ENCODE assay signal across 12 cellular contexts in the genomic region with DNA sequence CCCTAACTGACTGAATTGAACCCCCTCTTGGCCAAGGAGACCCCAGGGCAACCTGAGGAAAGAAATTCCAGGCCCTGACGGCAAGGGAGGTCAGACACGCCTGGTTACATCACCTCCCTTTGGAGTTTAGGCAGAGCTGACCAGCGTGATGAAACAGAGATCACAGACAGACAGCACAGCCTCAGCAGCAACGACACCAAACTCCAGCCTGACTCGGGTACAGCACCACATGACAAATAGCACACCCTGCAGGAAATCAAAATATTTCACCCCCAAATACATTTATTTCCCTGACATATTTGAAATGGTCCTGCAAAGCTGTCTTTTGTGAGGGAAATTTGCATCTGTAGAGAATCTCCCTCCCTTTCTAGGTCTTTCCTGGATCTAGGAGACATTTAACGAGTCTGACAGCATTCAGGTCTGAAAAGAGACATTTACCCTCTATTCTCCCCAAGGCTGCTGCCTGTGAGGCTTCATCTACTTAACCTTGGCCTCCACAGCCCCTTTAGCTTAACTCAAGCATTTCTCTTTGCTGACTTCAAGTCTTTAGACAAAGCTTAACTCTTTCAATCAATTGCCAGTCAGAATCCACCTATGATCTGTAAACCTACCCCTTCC. TPM values are rescaled to one million over a fixed set of nuclear protein-coding genes. Genes with fewer than 3 reads are reported as not detected.
DNase-seq lines count a peak whose midpoint lies in the region; ATAC-seq and TF ChIP-seq lines count a peak whose summit lies in the region.
"Had no signal": no experiment of that assay in that cellular context is flagged by ENCODE, and none has a peak within 500 bp of the region (broad histone marks: within the 10 kb centered on the region; RNA-seq: fewer than 3 reads in every experiment).

No MANE protein-coding gene starts in this region.

- H3K4me1 ChIP-seq in spleen (peaks cover 43 to 81% (median 78%) of the 10 kb centered on the region in 6 donors), aorta (ENCODE audit: control insufficient read depth in 1 of 2, insufficient read depth in 2 of 2, low read length in 2 of 2) (no peaks in the 10 kb centered on the region)

- no peak for TF ChIP-seq POLR2A in spleen (IDR thresholded peaks at IDR 0.05)

- H3K9me3 Mint-ChIP-seq in activated T-cell treated with anti-CD3 and anti-CD28 coated beads, Interleukin-2, amount 50 U/mL, for 72 hours, result no peaks in the 10 kb centered on the region

- H3K9me3 ChIP-seq in spleen (no peaks in the 10 kb centered on the region), aorta (ENCODE audit: control insufficient read depth, low read length) (no peaks in the 10 kb centered on the region)
- H3K9me3 ChIP-seq: transverse colon had no signal

- intact Hi-C loops in spleen (cut with DNase I; ENCODE audit: low total_unique reads), result no loop called here
- intact Hi-C loops in aorta (cut with DNase I), result loop anchor here in 1 of 2 donors (10.0 kb wide), 2 partner anchors 278 to 338 kb away; a partner anchor contains a TSS

- peak overlapping the region; percentile 70 for H3K27ac Mint-ChIP-seq in activated T-cell treated with anti-CD3 and anti-CD28 coated beads, Interleukin-2, amount 50 U/mL, for 72 hours

- no peak for DNase-seq in activated T-cell treated with anti-CD3 and anti-CD28 coated beads, Interleukin-2, amount 50 U/mL, for 72 hours
- DNase-seq in activated T-cell treated with anti-CD3 and anti-CD28 coated beads for 4 hours (no peak), NCI-H460 (ENCODE audit: extremely low read depth, low read depth) (peak; percentile 28), brain microvascular endothelial cell (no peak), spleen (no peak), substantia nigra (lab: John Stamatoyannopoulos, UW) (no peak), aorta (no peak), occipital lobe (lab: John Stamatoyannopoulos, UW) (no peak)
- DNase-seq: HCEC 1CT, NCI-H2081, SW 1271, transverse colon had no signal

- H3K27ac ChIP-seq in brain microvascular endothelial cell (no peak overlapping the region), spleen (peak overlapping the region in 6 of 8 donors; percentile 44 to 87 (median 74)), substantia nigra (ENCODE audit: low read depth, low read length, poor library complexity, severe bottlenecking) (no peak overlapping the region), aorta (ENCODE audit: low read depth in 1 of 2, low read length in 2 of 2) (no peak overlapping the region)

- H3K4me3 ChIP-seq in brain microvascular endothelial cell (ENCODE audit: low read depth, low read length) (no peak overlapping the region), spleen (peak overlapping the region in 1 of 8 donors; percentile 99), aorta (ENCODE audit: low read length in 2 of 2) (no peak overlapping the region)
- H3K4me3 ChIP-seq: transverse colon had no signal

- H3K36me3 ChIP-seq in brain microvascular endothelial cell (replicated peaks), result no peaks in the 10 kb centered on the region
- peaks cover 0 to 16% (median 0%) of the 10 kb centered on the region in 6 donors for H3K36me3 ChIP-seq in spleen
- no peaks in the 10 kb centered on the region for H3K36me3 ChIP-seq in aorta (ENCODE audit: control insufficient read depth in 1 of 2, insufficient read depth in 2 of 2, low read length in 1 of 2)
- H3K36me3 ChIP-seq: transverse colon had no signal

- peaks cover 49% of the 10 kb centered on the region for H3K4me1 Mint-ChIP-seq in activated T-cell treated with anti-CD3 and anti-CD28 coated beads, Interleukin-2, amount 50 U/mL, for 72 hours (ENCODE audit: low read depth)

- no peak for ATAC-seq in activated T-cell treated with anti-CD3 and anti-CD28 coated beads, Interleukin-2, amount 50 U/mL, for 72 hours (replicated peaks in 1 of 2)
- ATAC-seq in aorta (ENCODE audit: low FRiP score), result no peak

- H3K4me3 Mint-ChIP-seq in activated T-cell treated with anti-CD3 and anti-CD28 coated beads, Interleukin-2, amount 50 U/mL, for 72 hours, result peak overlapping the region; percentile 92 to 98

- no peaks in the 10 kb centered on the region for H3K27me3 Mint-ChIP-seq in activated T-cell treated with anti-CD3 and anti-CD28 coated beads, Interleukin-2, amount 50 U/mL, for 72 hours (ENCODE audit: low read depth)

- WGBS in spleen, 5 donors, result 56 to 65% (median 62%) methylated on average over 6 of the region's 6 CpGs
- WGBS in aorta, 2 donors, result 81 to 82% methylated on average over 6 of the region's 6 CpGs

- in situ Hi-C loops in brain microvascular endothelial cell (cut with HindIII; ENCODE audit: low pct_ligation_motif_present, low sequenced_read_pairs), result no loop called here

- peaks cover 10% of the 10 kb centered on the region for H3K27me3 ChIP-seq in brain microvascular endothelial cell (replicated peaks)
- H3K27me3 ChIP-seq in spleen (replicated peaks in 1 of 7), result no peaks in the 10 kb centered on the region
- H3K27me3 ChIP-seq in aorta (ENCODE audit: control insufficient read depth in 1 of 2, insufficient read depth in 2 of 2, low read length in 1 of 2), result no peaks in the 10 kb centered on the region
- H3K27me3 ChIP-seq: transverse colon had no signal

- TF ChIP-seq CTCF in brain microvascular endothelial cell (IDR thresholded peaks at IDR 0.05; ENCODE audit: low read depth, low read length, missing control alignments) (peak; percentile 21), spleen (IDR thresholded peaks at IDR 0.05 in 8 of 11, conservative IDR thresholded peaks at IDR 0.05 in 3 of 11) (peak in 4 of 11 experiments; percentile 9 to 17 (median 12))

- peaks cover 3 to 11% of the 10 kb centered on the region in 2 donors for H3K36me3 Mint-ChIP-seq in activated T-cell treated with anti-CD3 and anti-CD28 coated beads, Interleukin-2, amount 50 U/mL, for 72 hours (ENCODE audit: insufficient read depth in 2 of 2)

RNA-seq across cellular contexts. Expression of a gene that starts 2.6 kb away (rescaled TPM):
- total RNA-seq in activated T-cell treated with anti-CD3 and anti-CD28 coated beads, Interleukin-2, amount 50 U/mL, for 72 hours, result 10 to 100 TPM; 21.5 to 25.1 TPM
- 24.1 and 26.3 TPM in 2 replicates for total RNA-seq in NCI-H460 (2014; rRNA removed; shearing (Covaris generic))
- 62.5 and 69.0 TPM in 2 replicates for polyA plus RNA-seq in NCI-H460 (2014; cell fraction: nucleus; rRNA removed)
- 10 to 100 TPM; 13.2 to 20.3 (median 19.2) TPM for total RNA-seq in spleen
- polyA plus RNA-seq in spleen, result 10 to 100 TPM; 12.3 to 15.3 (median 14.2) TPM
- total RNA-seq in aorta, result 1 to 10 TPM; 6.8 to 7.9 TPM
- polyA plus RNA-seq in aorta, result 1 to 10 TPM; 1.0 to 5.7 TPM
- 8.1 TPM for total RNA-seq in occipital lobe

RNA-seq across cellular contexts. Expression of a gene that starts 38.1 kb away (rescaled TPM):
- under 1 TPM in 1 of 2 donors, not detected in 1; 0.17 TPM for total RNA-seq in activated T-cell treated with anti-CD3 and anti-CD28 coated beads, Interleukin-2, amount 50 U/mL, for 72 hours
- total RNA-seq in NCI-H460 (2014; rRNA removed; shearing (Covaris generic)), result 0.07 TPM in 1 of 2 replicates, not detected in the other
- 0.10 TPM in 1 of 2 replicates, not detected in the other for polyA plus RNA-seq in NCI-H460 (2014; cell fraction: nucleus; rRNA removed)
- not detected for total RNA-seq in spleen
- polyA plus RNA-seq in spleen, result not detected
- total RNA-seq in aorta, result not detected
- polyA plus RNA-seq in aorta, result not detected
- total RNA-seq in occipital lobe, result not detected
- total RNA-seq: transverse colon had no signal

Comparison
In these comparisons a context has a peak if more than half of its experiments do, and no peak if none do; other contexts are left out.
1. H3K27ac ChIP-seq: peak in spleen (6 of 8); none in brain microvascular endothelial cell (single experiment), substantia nigra (single experiment) and aorta (0 of 2).